11 cellular contexts compared by ENCODE assay signal in genomic region chr2:69381337-69381737, GRCh38. TPM values are rescaled to one million over a fixed set of nuclear protein-coding genes. Genes with fewer than 3 reads are reported as not detected.
A peak's percentile ranks its signal among the peaks of the same experiment; 100 is the strongest.
DNase-seq lines count a peak whose midpoint lies in the region; ATAC-seq and TF ChIP-seq lines count a peak whose summit lies in the region.
"Had no signal": no experiment of that assay in that cellular context is flagged by ENCODE, and none has a peak within 500 bp of the region (broad histone marks: within the 10 kb centered on the region; RNA-seq: fewer than 3 reads in every experiment).

No MANE protein-coding gene starts in this region.

- no peaks in the 10 kb centered on the region for H3K27me3 Mint-ChIP-seq in GM23338 (ENCODE audit: insufficient read depth, low read depth, poor library complexity)
- H3K27me3 Mint-ChIP-seq: brain had no signal

- 86 to 87% methylated on average over 1 of the region's 1 CpG for WGBS in tibial nerve, 2 donors

- peak overlapping the region; percentile 76; the same call in 1 of the 2 replicates for H3K27ac Mint-ChIP-seq in GM23338

- H2AFZ ChIP-seq in GM23338: no peak overlapping the region

- ATAC-seq in GM23338 (no peak), HG02571 (IDR thresholded peaks at IDR 0.05; ENCODE audit: unreplicated experiment) (no peak)

- DNase-seq in GM23338 (ENCODE audit: low spot score) (no peak), kidney tubule cell (ENCODE audit: low spot score) (peak; percentile 45), iPS-NIHi7 (ENCODE audit: extremely low spot score) (no peak), tibial nerve (ENCODE audit: low spot score in 2 of 2) (no peak), GM20000 (ENCODE audit: low spot score) (no peak)
- peak; percentile 28 to 39 for DNase-seq in activated T-cell treated with anti-CD3 and anti-CD28 coated beads, Interleukin-2, amount 50 U/mL, for 48 hours
- DNase-seq: glutamatergic neuron; NK-92 treated with Interleukin-12 subunit alpha and Interleukin-12 subunit beta, amount 100 ng/mL, for 24 hours had no signal

- no peak for TF ChIP-seq EP300 in tibial nerve (IDR thresholded peaks at IDR 0.05)

- peaks cover 100% of the 10 kb centered on the region for H3K79me2 ChIP-seq in GM23338 (replicated peaks; ENCODE audit: insufficient read depth)

- H3K4me1 Mint-ChIP-seq in GM23338: peaks cover 16% of the 10 kb centered on the region

- H3K4me3 Mint-ChIP-seq in GM23338: no peak overlapping the region
- H3K4me3 Mint-ChIP-seq: brain had no signal

- no peaks in the 10 kb centered on the region; the same call in 2 of the 3 replicates for H3K36me3 Mint-ChIP-seq in GM23338 (ENCODE audit: low read depth)

- no peak overlapping the region for H3K4me3 ChIP-seq in BLaER1
- H3K4me3 ChIP-seq in GM23338: no peak overlapping the region
- no peak overlapping the region for H3K4me3 ChIP-seq in tibial nerve

- H3K4me1 ChIP-seq in BLaER1 (peaks cover 60% of the 10 kb centered on the region), GM23338 (ENCODE audit: insufficient read depth) (peaks cover 18% of the 10 kb centered on the region), tibial nerve (peaks cover 0 to 41% (median 10%) of the 10 kb centered on the region in 4 donors)

- no peak overlapping the region for H3K9ac ChIP-seq in BLaER1

- no peaks in the 10 kb centered on the region; the same call in 1 of the 2 replicates for H3F3A ChIP-seq in GM23338 (replicated peaks; ENCODE audit: low read depth)

- H3K9me2 ChIP-seq in GM23338 (ENCODE audit: insufficient read depth): no peaks in the 10 kb centered on the region

- no peak for TF ChIP-seq POLR2A in tibial nerve (IDR thresholded peaks at IDR 0.05)

- H3K4me2 ChIP-seq in BLaER1: peak overlapping the region; percentile 69
- no peak overlapping the region for H3K4me2 ChIP-seq in GM23338

- H3K36me3 ChIP-seq in BLaER1: peaks cover 43% of the 10 kb centered on the region
- no peaks in the 10 kb centered on the region for H3K36me3 ChIP-seq in GM23338 (ENCODE audit: insufficient read depth)
- H3K36me3 ChIP-seq in tibial nerve: peaks cover 0 to 7% (median 0%) of the 10 kb centered on the region in 3 donors

- H3K27ac ChIP-seq in BLaER1 (peak overlapping the region; percentile 65), GM23338 (ENCODE audit: low read depth) (no peak overlapping the region), tibial nerve (no peak overlapping the region)

- H3K27me3 ChIP-seq in BLaER1 (no peaks in the 10 kb centered on the region), GM23338 (ENCODE audit: insufficient read depth) (no peaks in the 10 kb centered on the region), tibial nerve (no peaks in the 10 kb centered on the region)

- TF ChIP-seq CTCF in GM23338 (conservative IDR thresholded peaks at IDR 0.05; ENCODE audit: low read depth in 2 of 2) (no peak), tibial nerve (IDR thresholded peaks at IDR 0.05) (no peak), GM20000 (IDR thresholded peaks at IDR 0.05; ENCODE audit: extremely low read depth, missing control alignments) (no peak)

- H3K9me3 ChIP-seq in BLaER1 (peaks cover 14% of the 10 kb centered on the region), tibial nerve (no peaks in the 10 kb centered on the region)

- H4K20me1 ChIP-seq in BLaER1 (peaks cover 93% of the 10 kb centered on the region), GM23338 (replicated peaks; ENCODE audit: insufficient read depth) (peaks cover 18% of the 10 kb centered on the region)

- no peaks in the 10 kb centered on the region; the same call in 2 of the 3 replicates for H3K9me3 Mint-ChIP-seq in GM23338

TF ChIP-seq in GM23338, 12 proteins besides CTCF, POLR2A, EP300 and RAD21 (continues in another document):
- TF ChIP-seq CREB1 (CRISPR knock-in tag; IDR thresholded peaks at IDR 0.05; ENCODE audit: low read depth) (no peak), EZH2phosphoT487 (IDR thresholded peaks at IDR 0.05; ENCODE audit: unreplicated experiment) (no peak), REST (IDR thresholded peaks at IDR 0.05; ENCODE audit: unreplicated experiment) (no peak), JUNB (IDR thresholded peaks at IDR 0.05; ENCODE audit: unreplicated experiment) (no peak), ETS1 (IDR thresholded peaks at IDR 0.05) (no peak), EZH2 (IDR thresholded peaks at IDR 0.05; ENCODE audit: low read depth, unreplicated experiment) (no peak), NANOG (IDR thresholded peaks at IDR 0.05; ENCODE audit: borderline replicate concordance) (no peak), ZNF331 (CRISPR knock-in tag; IDR thresholded peaks at IDR 0.05; ENCODE audit: low read depth) (no peak), ZNF114 (CRISPR knock-in tag; IDR thresholded peaks at IDR 0.05) (no peak)

RNA-seq across cellular contexts. Expression of gene GFPT1, which starts 5.7 kb away (rescaled TPM):
- 62.0 and 65.2 TPM in 2 replicates for total RNA-seq in GM23338 (2014; rRNA removed; shearing (Covaris generic))
- 45.9 and 60.8 TPM in 2 replicates for polyA plus RNA-seq in GM23338 (2016; fragmentation: Nextera tagmentation; extraction: Ambion mirVana)
- total RNA-seq in tibial nerve: 10 to 100 TPM; 15.5 to 30.0 (median 22.1) TPM

RNA-seq across cellular contexts. Expression of gene NFU1, which starts 55.9 kb away (rescaled TPM):
- 27.5 and 39.9 TPM in 2 replicates for total RNA-seq in GM23338 (2014; rRNA removed; shearing (Covaris generic))
- 96.7 and 102 TPM in 2 replicates for polyA plus RNA-seq in GM23338 (2016; fragmentation: Nextera tagmentation; extraction: Ambion mirVana)
- 10 to 100 TPM; 32.0 to 48.1 (median 40.9) TPM for total RNA-seq in tibial nerve

Comparison
In these comparisons a context has a peak if more than half of its experiments do, and no peak if none do; other contexts are left out.
1. DNase-seq: peak in activated T-cell treated with anti-CD3 and anti-CD28 coated beads, Interleukin-2, amount 50 U/mL, for 48 hours (2 of 2) and kidney tubule cell (single experiment); none in GM23338 (single experiment), iPS-NIHi7 (single experiment), tibial nerve (0 of 2) and GM20000 (single experiment).